In the genomic region with DNA sequence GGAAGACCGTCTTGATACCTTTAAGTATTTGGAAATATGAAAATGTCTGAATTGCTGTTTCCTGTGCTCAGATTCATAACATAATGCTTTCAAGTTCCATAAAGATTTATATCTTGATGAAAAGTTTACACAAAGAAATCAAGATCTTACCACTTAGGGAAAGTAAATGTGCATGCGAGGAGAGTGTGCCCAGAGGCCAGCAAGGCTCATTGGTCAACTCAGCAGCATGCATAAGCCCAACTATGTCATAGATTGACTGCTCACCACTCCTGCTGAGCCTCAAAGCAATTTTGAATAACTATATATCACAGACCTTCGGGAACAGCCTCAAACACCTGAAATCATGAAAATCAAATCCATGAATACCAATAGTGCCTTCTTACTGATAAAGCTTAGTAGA, we compare ENCODE assay signal across 25 cellular contexts.
"Had no signal": no experiment of that assay in that cellular context is flagged by ENCODE, and none has a peak within 500 bp of the region (broad histone marks: within the 10 kb centered on the region; RNA-seq: fewer than 3 reads in every experiment).

No MANE protein-coding gene starts in this region.

- H3K4me3 Mint-ChIP-seq: dendritic cell treated with granulocyte-macrophage colony-stimulating factor and Interleukin-4, amounts not matched to agents 40 ng/mL and 50 ng/mL, for 4 days; endodermal cell; naive thymus-derived CD8-positive, alpha-beta T cell; nephron progenitor cell; stimulated activated effector memory CD8-positive, alpha-beta T cell treated with anti-CD3 and anti-CD28 coated beads, Interleukin-12 subunit alpha, Interleukin-12 subunit beta, amount 100 ng/mL, for 72 hours had no signal

- H3K27me3 Mint-ChIP-seq: dendritic cell treated with granulocyte-macrophage colony-stimulating factor and Interleukin-4, amounts not matched to agents 40 ng/mL and 50 ng/mL, for 4 days; naive thymus-derived CD8-positive, alpha-beta T cell had no signal

- H3K36me3 Mint-ChIP-seq: naive thymus-derived CD8-positive, alpha-beta T cell; stimulated activated effector memory CD8-positive, alpha-beta T cell treated with anti-CD3 and anti-CD28 coated beads, Interleukin-12 subunit alpha, Interleukin-12 subunit beta, amount 100 ng/mL, for 72 hours had no signal

- H3K27ac Mint-ChIP-seq: dendritic cell treated with granulocyte-macrophage colony-stimulating factor and Interleukin-4, amounts not matched to agents 40 ng/mL and 50 ng/mL, for 4 days; endodermal cell; naive thymus-derived CD8-positive, alpha-beta T cell; nephron progenitor cell; stimulated activated effector memory CD8-positive, alpha-beta T cell treated with anti-CD3 and anti-CD28 coated beads, Interleukin-12 subunit alpha, Interleukin-12 subunit beta, amount 100 ng/mL, for 72 hours had no signal

- H3K9me3 ChIP-seq: colonic mucosa, gastrocnemius medialis, ovary, psoas muscle, sigmoid colon, stomach, thyroid gland had no signal

- H3K27me3 ChIP-seq: colonic mucosa, gastrocnemius medialis, ovary, sigmoid colon, stomach, thyroid gland had no signal

- H3K4me3 ChIP-seq: colonic mucosa, gastrocnemius medialis, ovary, psoas muscle, sigmoid colon, stomach, thyroid gland had no signal

- H3K27ac ChIP-seq: colonic mucosa, epithelial cell of prostate, gastrocnemius medialis, ovary, psoas muscle, sigmoid colon, stomach, thyroid gland had no signal

- H3K9me3 Mint-ChIP-seq: dendritic cell treated with granulocyte-macrophage colony-stimulating factor and Interleukin-4, amounts not matched to agents 40 ng/mL and 50 ng/mL, for 4 days; nephron progenitor cell had no signal

- H3K4me1 Mint-ChIP-seq: endodermal cell; naive thymus-derived CD8-positive, alpha-beta T cell; nephron progenitor cell; stimulated activated effector memory CD8-positive, alpha-beta T cell treated with anti-CD3 and anti-CD28 coated beads, Interleukin-12 subunit alpha, Interleukin-12 subunit beta, amount 100 ng/mL, for 72 hours had no signal

- H3K36me3 ChIP-seq: colonic mucosa, gastrocnemius medialis, ovary, sigmoid colon, stomach, thyroid gland had no signal

- ATAC-seq: gastrocnemius medialis; left lobe of liver; naive thymus-derived CD8-positive, alpha-beta T cell; psoas muscle; stimulated activated effector memory CD8-positive, alpha-beta T cell treated with anti-CD3 and anti-CD28 coated beads, Interleukin-12 subunit alpha, Interleukin-12 subunit beta, amount 100 ng/mL, for 72 hours had no signal

- H3K4me1 ChIP-seq: colonic mucosa, gastrocnemius medialis, psoas muscle, sigmoid colon, stomach, thyroid gland had no signal

- DNase-seq: colonic mucosa; effector CD8-positive, alpha-beta T cell; endodermal cell; foreskin fibroblast; gastrocnemius medialis; head of caudate nucleus; mammary epithelial cell; mesendoderm; naive thymus-derived CD8-positive, alpha-beta T cell; nephron progenitor cell; nucleus accumbens; ovary; posterior cingulate gyrus; psoas muscle; sigmoid colon; stimulated activated CD4-positive, alpha-beta T cell treated with anti-CD3 and anti-CD28 coated beads, Interleukin-2, amount 100 ng/mL, for 24 hours; stimulated activated CD4-positive, alpha-beta T cell treated with anti-CD3 and anti-CD28 coated beads, Interleukin-4, amount 100 ng/mL, for 24 hours; stimulated activated naive CD4-positive, alpha-beta T cell treated with Interleukin-2 at 50 U/mL for 16 hours; stomach; thyroid gland; trophoblast cell had no signal
